ENCODE assay signal across 18 cellular contexts in genomic region chr7:4786015-4786414, GRCh38. TPM values are rescaled to one million over a fixed set of nuclear protein-coding genes. Genes with fewer than 3 reads are reported as not detected.
DNase-seq lines count a peak whose midpoint lies in the region; ATAC-seq, FAIRE-seq and TF ChIP-seq lines count a peak whose summit lies in the region.
"Had no signal": no experiment of that assay in that cellular context is flagged by ENCODE, and none has a peak within 500 bp of the region (broad histone marks: within the 10 kb centered on the region; RNA-seq: fewer than 3 reads in every experiment).

No MANE protein-coding gene starts in this region.

- in situ Hi-C loops in HepG2 (cut with HindIII; ENCODE audit: extremely low pct_ligation_motif_present, low pct_unique_long_range_greater_than_20kb), result no loop called here

- H2BK5ac ChIP-seq in neuronal stem cell (ENCODE audit: low read length), result no peak overlapping the region

- H2BK15ac ChIP-seq in neuronal stem cell (ENCODE audit: low read length), result no peak overlapping the region

- peak overlapping the region; percentile 62 for H3K4me3 Mint-ChIP-seq in endothelial cell (ENCODE audit: unreplicated experiment)
- no peak overlapping the region for H3K4me3 Mint-ChIP-seq in stimulated activated naive B cell treated with anti-CD40 and anti-IgM and Interleukin-4, amounts not matched to agents 10 μg/mL and 1 μg/mL and 100 μg/mL, for 72 hours
- H3K4me3 Mint-ChIP-seq: CD14-positive monocyte; CD4-positive, alpha-beta memory T cell; IgD-negative memory B cell had no signal

- H4K91ac ChIP-seq in neuronal stem cell (ENCODE audit: low read depth, low read length, poor library complexity), result no peak overlapping the region

- H3K9ac ChIP-seq in HepG2 (ENCODE audit: insufficient read depth, low read depth, low read length) (no peak overlapping the region), neuronal stem cell (ENCODE audit: low read depth, low read length, poor library complexity) (no peak overlapping the region)
- H3K9ac ChIP-seq: BLaER1 had no signal

- peaks cover 8% of the 10 kb centered on the region for H3K27me3 Mint-ChIP-seq in endothelial cell (ENCODE audit: unreplicated experiment)
- no peaks in the 10 kb centered on the region for H3K27me3 Mint-ChIP-seq in stimulated activated naive B cell treated with anti-CD40 and anti-IgM and Interleukin-4, amounts not matched to agents 10 μg/mL and 1 μg/mL and 100 μg/mL, for 72 hours
- H3K27me3 Mint-ChIP-seq: CD4-positive, alpha-beta memory T cell; IgD-negative memory B cell had no signal

- no peaks in the 10 kb centered on the region for H3K79me2 ChIP-seq in HepG2 (ENCODE audit: insufficient read depth, low read length)

- no peak overlapping the region for H3K4ac ChIP-seq in neuronal stem cell (ENCODE audit: low read length)

- BruUV-seq in HepG2 (replicated peaks; lab: Mats Ljungman, UMichigan), result TSS peak; percentile 43

- no peaks in the 10 kb centered on the region for H3K4me1 ChIP-seq in HepG2 (ENCODE audit: insufficient read depth, low read length)
- no peaks in the 10 kb centered on the region for H3K4me1 ChIP-seq in right lobe of liver
- no peaks in the 10 kb centered on the region for H3K4me1 ChIP-seq in neuronal stem cell (ENCODE audit: control insufficient read depth in 2 of 2, insufficient read depth in 1 of 2, low read depth in 1 of 2, low read length in 2 of 2)
- H3K4me1 ChIP-seq: HAP-1 had no signal

- H3K23ac ChIP-seq in neuronal stem cell (ENCODE audit: low read depth, low read length, poor library complexity), result no peak overlapping the region

- H4K8ac ChIP-seq in neuronal stem cell (ENCODE audit: low read depth, low read length), result no peak overlapping the region

- no peak for TF ChIP-seq CTCF in HepG2 (CRISPR knock-in tag; IDR thresholded peaks at IDR 0.05)
- no peak for TF ChIP-seq CTCF in right lobe of liver (IDR thresholded peaks at IDR 0.05)
- TF ChIP-seq CTCF in endothelial cell (IDR thresholded peaks at IDR 0.05; ENCODE audit: unreplicated experiment), result no peak

- peaks cover 7% of the 10 kb centered on the region for H3K79me1 ChIP-seq in neuronal stem cell (ENCODE audit: low read depth, low read length)

- H3K4me3 ChIP-seq in HepG2 (replicated peaks in 1 of 3; ENCODE audit: insufficient read depth in 1 of 3, low read depth in 2 of 3, low read length in 3 of 3) (no peak overlapping the region), right lobe of liver (no peak overlapping the region), neuronal stem cell (ENCODE audit: low read length in 2 of 2) (no peak overlapping the region), H7 (ENCODE audit: insufficient read depth, low read depth, low read length) (no peak overlapping the region)
- H3K4me3 ChIP-seq: BLaER1, HAP-1 had no signal

- TF ChIP-seq EP300 in HepG2 (IDR thresholded peaks at IDR 0.05; ENCODE audit: low read depth in 2 of 2, low read length in 2 of 2) (no peak), HepG2 (CRISPR knock-in tag; IDR thresholded peaks at IDR 0.05; ENCODE audit: borderline replicate concordance) (no peak)

- intact Hi-C loops in HepG2 (cut with micrococcal nuclease; ENCODE audit: unreplicated experiment), result no loop called here
- intact Hi-C loops in right lobe of liver (cut with DNase I), result no loop called here

- H3K36me3 Mint-ChIP-seq in endothelial cell (ENCODE audit: low read depth, unreplicated experiment), result peaks cover 20% of the 10 kb centered on the region
- H3K36me3 Mint-ChIP-seq in stimulated activated naive B cell treated with anti-CD40 and anti-IgM and Interleukin-4, amounts not matched to agents 10 μg/mL and 1 μg/mL and 100 μg/mL, for 72 hours, result peaks cover 22 to 35% of the 10 kb centered on the region in 2 donors

- H3K27ac ChIP-seq in HepG2 (ENCODE audit: extremely low read length, insufficient read depth, low read length) (no peak overlapping the region), right lobe of liver (no peak overlapping the region), neuronal stem cell (replicated peaks; ENCODE audit: low read length) (no peak overlapping the region)
- H3K27ac ChIP-seq: BLaER1 had no signal

- H4K20me1 ChIP-seq in HepG2 (ENCODE audit: insufficient read depth, low read length), result no peaks in the 10 kb centered on the region

- no peak overlapping the region for H2BK120ac ChIP-seq in neuronal stem cell (ENCODE audit: low read depth, low read length)

- H3K27me3 ChIP-seq in HepG2 (ENCODE audit: control insufficient read depth in 1 of 2, insufficient read depth in 2 of 2, low read length in 2 of 2) (no peaks in the 10 kb centered on the region), right lobe of liver (no peaks in the 10 kb centered on the region), neuronal stem cell (ENCODE audit: control insufficient read depth in 3 of 3, insufficient read depth in 3 of 3, low read depth in 1 of 3, low read length in 3 of 3) (no peaks in the 10 kb centered on the region), H7 (ENCODE audit: control insufficient read depth, insufficient read depth, low read length) (no peaks in the 10 kb centered on the region)
- H3K27me3 ChIP-seq: BLaER1 had no signal

- no peak for FAIRE-seq in HepG2 (lab: Jason Lieb, UNC)
- FAIRE-seq: GM19239, H1, HTR-8/SVneo had no signal

- no peak overlapping the region for H3K18ac ChIP-seq in neuronal stem cell (ENCODE audit: low read length)

- CTCF ChIA-PET in HepG2 (lab: Yijun Ruan, JAX; ENCODE audit: low intra/inter-chr PET ratio, low total read pairs), result no interaction called here

- POLR2A ChIA-PET in HepG2 (lab: Yijun Ruan, JAX), result no interaction called here

- no peak overlapping the region for H3K27ac Mint-ChIP-seq in endothelial cell (ENCODE audit: unreplicated experiment)
- H3K27ac Mint-ChIP-seq in stimulated activated naive B cell treated with anti-CD40 and anti-IgM and Interleukin-4, amounts not matched to agents 10 μg/mL and 1 μg/mL and 100 μg/mL, for 72 hours, result peak overlapping the region; percentile 25

- H2AK5ac ChIP-seq in neuronal stem cell (ENCODE audit: low read depth, low read length), result no peak overlapping the region

- ATAC-seq in HepG2 (no peak), right lobe of liver (no peak), HG03280 (IDR thresholded peaks at IDR 0.05; ENCODE audit: unreplicated experiment) (no peak)
- ATAC-seq in stimulated activated naive B cell treated with anti-CD40 and anti-IgM and Interleukin-4, amounts not matched to agents 10 μg/mL and 1 μg/mL and 100 μg/mL, for 72 hours (replicated peaks), result no peak

- no peaks in the 10 kb centered on the region for H3K9me3 Mint-ChIP-seq in endothelial cell (ENCODE audit: unreplicated experiment)
- H3K9me3 Mint-ChIP-seq in stimulated activated naive B cell treated with anti-CD40 and anti-IgM and Interleukin-4, amounts not matched to agents 10 μg/mL and 1 μg/mL and 100 μg/mL, for 72 hours, result no peaks in the 10 kb centered on the region
- H3K9me3 Mint-ChIP-seq: CD4-positive, alpha-beta memory T cell; IgD-negative memory B cell had no signal

- DNase-seq in HepG2 (ENCODE audit: low spot score) (no peak), right lobe of liver (no peak), endothelial cell (ENCODE audit: low spot score) (no peak), neuronal stem cell (ENCODE audit: low spot score) (no peak), H7 (no peak)
- DNase-seq in stimulated activated naive B cell treated with anti-CD40 and anti-IgM and Interleukin-4, amounts not matched to agents 10 μg/mL and 1 μg/mL and 100 μg/mL, for 72 hours, result no peak
- DNase-seq: 8988T; CD4-positive, alpha-beta memory T cell; DMS79 treated with DMSO at 0.1 percent for 48 hours; GF-D8 had no signal

- TF ChIP-seq POLR2A in HepG2 (IDR thresholded peaks at IDR 0.05; ENCODE audit: insufficient read depth in 1 of 2, low read depth in 2 of 2, low read length in 2 of 2) (no peak), right lobe of liver (IDR thresholded peaks at IDR 0.05) (no peak)

- TF ChIP-seq RAD21 in HepG2 (CRISPR knock-in tag; IDR thresholded peaks at IDR 0.05), result no peak

- no peaks in the 10 kb centered on the region for H3K4me1 Mint-ChIP-seq in endothelial cell (ENCODE audit: unreplicated experiment)
- peaks cover 5 to 7% of the 10 kb centered on the region in 2 donors for H3K4me1 Mint-ChIP-seq in stimulated activated naive B cell treated with anti-CD40 and anti-IgM and Interleukin-4, amounts not matched to agents 10 μg/mL and 1 μg/mL and 100 μg/mL, for 72 hours
- H3K4me1 Mint-ChIP-seq: CD14-positive monocyte, IgD-negative memory B cell had no signal

- 100% methylated on average over 8 of the region's 17 CpGs for WGBS in HepG2 (ENCODE audit: low lambda C conversion rate)
- WGBS in right lobe of liver (ENCODE audit: insufficient coverage, low coverage, low lambda C conversion rate, missing lambda C conversion rate), result 93% methylated on average over 3 of the region's 17 CpGs
- WGBS in neuronal stem cell (ENCODE audit: extremely low coverage in 2 of 2, insufficient read length in 2 of 2, insufficient replicate concordance in 1 of 2), 2 donors, result no CpG with 5 or more reads among the region's 17 CpGs

- H3K36me3 ChIP-seq in HepG2 (replicated peaks in 1 of 2; ENCODE audit: control insufficient read depth in 1 of 2, insufficient read depth in 2 of 2, low read length in 2 of 2), result peaks cover 19 to 32% of the 10 kb centered on the region in 2 experiments; a peak in 4 of 5 replicates
- H3K36me3 ChIP-seq in right lobe of liver, result peaks cover 3 to 81% (median 23%) of the 10 kb centered on the region in 4 donors
- H3K36me3 ChIP-seq in neuronal stem cell (replicated peaks in 1 of 2; ENCODE audit: control insufficient read depth in 2 of 2, insufficient read depth in 2 of 2, low read length in 2 of 2), result peaks cover 18 to 72% of the 10 kb centered on the region in 2 donors
- peaks cover 7% of the 10 kb centered on the region for H3K36me3 ChIP-seq in H7 (replicated peaks; ENCODE audit: control insufficient read depth, insufficient read depth, low read length)

- H2BK12ac ChIP-seq in neuronal stem cell (ENCODE audit: low read length), result no peak overlapping the region

- H3K4me2 ChIP-seq in HepG2 (ENCODE audit: low read depth, low read length) (no peak overlapping the region), neuronal stem cell (ENCODE audit: insufficient read depth, low read length, poor library complexity, severe bottlenecking) (no peak overlapping the region)
- H3K4me2 ChIP-seq: BLaER1 had no signal

- H3K9me3 ChIP-seq in HepG2 (ENCODE audit: low read length) (no peaks in the 10 kb centered on the region), right lobe of liver (no peaks in the 10 kb centered on the region), neuronal stem cell (replicated peaks in 1 of 2; ENCODE audit: control insufficient read depth in 2 of 2, insufficient read depth in 1 of 2, low read depth in 1 of 2, low read length in 2 of 2) (no peaks in the 10 kb centered on the region)
- H3K9me3 ChIP-seq: BLaER1, HAP-1 had no signal

- H2AFZ ChIP-seq in HepG2 (ENCODE audit: low read length) (no peak overlapping the region), neuronal stem cell (ENCODE audit: low read length) (no peak overlapping the region)

- no peak overlapping the region for H3K14ac ChIP-seq in neuronal stem cell (ENCODE audit: low read length)

RNA-seq across cellular contexts. Expression of gene AP5Z1, which starts 10.6 kb away (rescaled TPM):
- total RNA-seq in HepG2 (2016; rRNA removed; fragmentation: Illumina TruSeq; extraction: Trizol), result 7.4 and 15.1 TPM in 2 replicates
- total RNA-seq in HepG2 (2016; cell fraction: cytosol; rRNA removed; fragmentation: Illumina TruSeq; extraction: Trizol; ENCODE audit: low read depth), result 3.5 and 6.4 TPM in 2 replicates
- 7.5 and 15.3 TPM in 2 replicates for total RNA-seq in HepG2 (2016; cell fraction: insoluble cytoplasmic fraction; rRNA removed; fragmentation: Illumina TruSeq; extraction: Trizol)
- total RNA-seq in HepG2 (2016; cell fraction: membrane; rRNA removed; fragmentation: Illumina TruSeq; extraction: Trizol), result 4.1 and 5.0 TPM in 2 replicates
- total RNA-seq in HepG2 (2016; cell fraction: nucleus; rRNA removed; fragmentation: Illumina TruSeq; extraction: Trizol), result 18.0 and 18.9 TPM in 2 replicates
- 9.3 and 16.0 TPM in 2 replicates for polyA plus RNA-seq in HepG2 (2011; rRNA removed)
- polyA plus RNA-seq in HepG2 (2011; cell fraction: cytosol; rRNA removed), result 3.8 and 7.7 TPM in 2 replicates
- 83.4 and 101 TPM in 2 replicates for polyA plus RNA-seq in HepG2 (2011; cell fraction: nucleus; rRNA removed)
- polyA plus RNA-seq in HepG2 (2012), result 5.9 and 7.4 TPM in 2 replicates
- 1.8 and 2.1 TPM in 2 replicates for polyA plus RNA-seq in HepG2 (2016; cell fraction: cytosol; fragmentation: Illumina TruSeq; extraction: Trizol; ENCODE audit: low read depth)
- polyA plus RNA-seq in HepG2 (2016; cell fraction: insoluble cytoplasmic fraction; fragmentation: Illumina TruSeq; extraction: Trizol; ENCODE audit: low read depth), result 7.7 and 9.3 TPM in 2 replicates
- polyA plus RNA-seq in HepG2 (2016; cell fraction: membrane; fragmentation: Illumina TruSeq; extraction: Trizol; ENCODE audit: low read depth), result 3.1 and 4.0 TPM in 2 replicates
- polyA plus RNA-seq in HepG2 (2016; cell fraction: nucleus; fragmentation: Illumina TruSeq; extraction: Trizol; ENCODE audit: insufficient read depth, low read depth), result 42.6 and 43.4 TPM in 2 replicates
- 14.8 and 17.9 TPM in 2 replicates for polyA minus RNA-seq in HepG2 (2011; rRNA and poly(A)+ RNA removed; ENCODE audit: low replicate concordance)
- 6.2 and 7.0 TPM in 2 replicates for polyA minus RNA-seq in HepG2 (2011; cell fraction: cytosol; rRNA and poly(A)+ RNA removed)
- polyA minus RNA-seq in HepG2 (2011; cell fraction: nucleus; rRNA and poly(A)+ RNA removed), result 28.0 and 28.3 TPM in 2 replicates
- 10 to 100 TPM in 5 of 6 experiments, 1 to 10 TPM in 1; 9.7 to 23.6 (median 14.2) TPM for total RNA-seq in right lobe of liver
- total RNA-seq in endothelial cell (ENCODE audit: unreplicated experiment), result 88.6 TPM
- polyA plus RNA-seq in neuronal stem cell (2013, experiment 1 of 2), result 6.0 TPM
- polyA plus RNA-seq in neuronal stem cell (2013, experiment 2 of 2), result 6.1 TPM
- total RNA-seq in H7 (2014; rRNA removed; shearing (Covaris generic)), result 22.4 and 25.6 TPM in 2 replicates
